ENCODE assay signal across 14 cellular contexts in genomic region chr1:16018308-16018707, GRCh38. TPM values are rescaled to one million over a fixed set of nuclear protein-coding genes. Genes with fewer than 3 reads are reported as not detected.
DNase-seq lines count a peak whose midpoint lies in the region; ATAC-seq and TF ChIP-seq lines count a peak whose summit lies in the region.
"Had no signal": no experiment of that assay in that cellular context is flagged by ENCODE, and none has a peak within 500 bp of the region (broad histone marks: within the 10 kb centered on the region; RNA-seq: fewer than 3 reads in every experiment).

No MANE protein-coding gene starts in this region.

- no peak overlapping the region for H3K9ac ChIP-seq in rectal smooth muscle tissue (ENCODE audit: low read length)

- H3K36me3 ChIP-seq in hepatocyte (replicated peaks; ENCODE audit: insufficient read depth, low read depth) = no peaks in the 10 kb centered on the region
- no peaks in the 10 kb centered on the region for H3K36me3 ChIP-seq in rectal smooth muscle tissue (ENCODE audit: control insufficient read depth, insufficient read depth, low read length)
- no peaks in the 10 kb centered on the region for H3K36me3 ChIP-seq in aorta (ENCODE audit: control insufficient read depth in 1 of 2, insufficient read depth in 2 of 2, low read length in 1 of 2)

- H3K4me2 ChIP-seq in hepatocyte = peak overlapping the region; percentile 63

- POLR2A ChIA-PET in T-cell (lab: Charles Lee) = interaction anchor here in 1 of 2 donors (0.6 kb wide), 1 partner anchor 54 kb away, joined by 3 read pairs; no protein-coding TSS in a partner anchor

- ATAC-seq in Right ventricle myocardium inferior = peak; percentile 3
- ATAC-seq in aorta (ENCODE audit: low FRiP score) = peak; percentile 6
- no peak for ATAC-seq in T-cell (replicated peaks in 1 of 4)
- ATAC-seq in GM18861 (IDR thresholded peaks at IDR 0.05; ENCODE audit: unreplicated experiment) = no peak

- no peak overlapping the region for H3K27ac Mint-ChIP-seq in T-cell
- H3K27ac Mint-ChIP-seq: activated CD4-positive, alpha-beta memory T cell treated with anti-CD3 and anti-CD28 coated beads, Interleukin-2, amount 10 ng/mL, durations not matched to agents 7 days and 5 days; stimulated activated naive CD8-positive, alpha-beta T cell treated with anti-CD3 and anti-CD28 coated beads, Interleukin-15, Interleukin-2, amounts not matched to agents 100 ng/mL and 50 ng/mL, for 24 hours had no signal

- CTCF ChIA-PET in T-cell (lab: Charles Lee) = interaction anchor here in 1 of 2 donors (0.5 kb wide), 1 partner anchor 102 kb away, joined by 7 read pairs; no protein-coding TSS in a partner anchor

- H2AFZ ChIP-seq in hepatocyte = no peak overlapping the region

- H3K27ac ChIP-seq in hepatocyte (peak overlapping the region; percentile 93), rectal smooth muscle tissue (ENCODE audit: low read depth, low read length) (peak overlapping the region; percentile 99), aorta (ENCODE audit: low read depth in 1 of 2, low read length in 2 of 2) (peak overlapping the region; percentile 96 to 99)

- H3K4me1 ChIP-seq in hepatocyte (ENCODE audit: insufficient read depth) = peaks cover 47% of the 10 kb centered on the region
- peaks cover 57% of the 10 kb centered on the region for H3K4me1 ChIP-seq in rectal smooth muscle tissue (ENCODE audit: control insufficient read depth, insufficient read depth, low read length)
- peaks cover 0 to 2% of the 10 kb centered on the region in 2 donors for H3K4me1 ChIP-seq in aorta (ENCODE audit: control insufficient read depth in 1 of 2, insufficient read depth in 2 of 2, low read length in 2 of 2)

- H3K27me3 Mint-ChIP-seq in T-cell = peaks cover 0 to 25% of the 10 kb centered on the region in 2 donors
- H3K27me3 Mint-ChIP-seq: stimulated activated naive CD8-positive, alpha-beta T cell treated with anti-CD3 and anti-CD28 coated beads, Interleukin-15, Interleukin-2, amounts not matched to agents 100 ng/mL and 50 ng/mL, for 24 hours had no signal

- H3K4me3 ChIP-seq in hepatocyte = no peak overlapping the region
- H3K4me3 ChIP-seq in rectal smooth muscle tissue (ENCODE audit: low read length) = peak overlapping the region; percentile 51
- H3K4me3 ChIP-seq in aorta (ENCODE audit: low read length in 2 of 2) = peak overlapping the region in 1 of 2 donors; percentile 1

- TF ChIP-seq CTCF in hepatocyte (IDR thresholded peaks at IDR 0.05; ENCODE audit: poor library complexity) = no peak

- H3K4me3 Mint-ChIP-seq in T-cell = no peak overlapping the region
- H3K4me3 Mint-ChIP-seq: activated CD4-positive, alpha-beta memory T cell treated with anti-CD3 and anti-CD28 coated beads, Interleukin-2, amount 10 ng/mL, durations not matched to agents 7 days and 5 days; naive B cell; stimulated activated naive CD8-positive, alpha-beta T cell treated with anti-CD3 and anti-CD28 coated beads, Interleukin-15, Interleukin-2, amounts not matched to agents 100 ng/mL and 50 ng/mL, for 24 hours had no signal

- H3K9me3 ChIP-seq in hepatocyte (ENCODE audit: low read depth) (no peaks in the 10 kb centered on the region), aorta (ENCODE audit: control insufficient read depth, low read length) (no peaks in the 10 kb centered on the region)

- peak; percentile 47 for DNase-seq in Right ventricle myocardium inferior (ENCODE audit: missing footprints)
- no peak for DNase-seq in cardiac septum (ENCODE audit: low spot score)
- DNase-seq in hepatocyte (ENCODE audit: low spot score) = no peak
- no peak for DNase-seq in aorta
- no peak for DNase-seq in T-cell
- no peak for DNase-seq in NCI-H1436 treated with DMSO at 0.1 percent for 48 hours (lab: John Stamatoyannopoulos, UW)
- DNase-seq: activated CD4-positive, alpha-beta memory T cell treated with anti-CD3 and anti-CD28 coated beads, Interleukin-2, amount 10 ng/mL, durations not matched to agents 7 days and 5 days; DMS153; naive B cell; NCI-H2081 treated with DMSO at 0.1 percent for 48 hours; T-helper 2 cell had no signal

- intact Hi-C loops in Right ventricle myocardium inferior (cut with DNase I) = no loop called here
- intact Hi-C loops in cardiac septum (cut with DNase I) = loop anchor here (5.0 kb wide), 1 partner anchor 129 kb away; no protein-coding TSS in a partner anchor
- intact Hi-C loops in aorta (cut with DNase I) = no loop called here

- H3K27me3 ChIP-seq in hepatocyte = no peaks in the 10 kb centered on the region
- no peaks in the 10 kb centered on the region for H3K27me3 ChIP-seq in rectal smooth muscle tissue (ENCODE audit: control insufficient read depth, insufficient read depth, low read length)
- no peaks in the 10 kb centered on the region for H3K27me3 ChIP-seq in aorta (ENCODE audit: control insufficient read depth in 1 of 2, insufficient read depth in 2 of 2, low read length in 1 of 2)

- no peaks in the 10 kb centered on the region for H3K9me3 Mint-ChIP-seq in T-cell
- H3K9me3 Mint-ChIP-seq: activated CD4-positive, alpha-beta memory T cell treated with anti-CD3 and anti-CD28 coated beads, Interleukin-2, amount 10 ng/mL, durations not matched to agents 7 days and 5 days; naive B cell; stimulated activated naive CD8-positive, alpha-beta T cell treated with anti-CD3 and anti-CD28 coated beads, Interleukin-15, Interleukin-2, amounts not matched to agents 100 ng/mL and 50 ng/mL, for 24 hours had no signal

- no peaks in the 10 kb centered on the region for H3K9me2 ChIP-seq in hepatocyte (replicated peaks; ENCODE audit: insufficient read depth)

- no peaks in the 10 kb centered on the region for H4K20me1 ChIP-seq in hepatocyte (ENCODE audit: insufficient read depth, poor library complexity, severe bottlenecking)

- H3K4me1 Mint-ChIP-seq in T-cell = peaks cover 0 to 1% (median 0%) of the 10 kb centered on the region in 3 donors
- H3K4me1 Mint-ChIP-seq: activated CD4-positive, alpha-beta memory T cell treated with anti-CD3 and anti-CD28 coated beads, Interleukin-2, amount 10 ng/mL, durations not matched to agents 7 days and 5 days had no signal

- no peaks in the 10 kb centered on the region for H3K79me2 ChIP-seq in hepatocyte

- H3K36me3 Mint-ChIP-seq in T-cell = no peaks in the 10 kb centered on the region
- H3K36me3 Mint-ChIP-seq: naive B cell had no signal

- WGBS in hepatocyte (ENCODE audit: low lambda C conversion rate, missing lambda C conversion rate) = 49% methylated on average over 4 of the region's 4 CpGs
- 4 to 9% methylated on average over 4 of the region's 4 CpGs for WGBS in aorta, 2 donors

RNA-seq across cellular contexts. Expression of gene HSPB7, which starts 0.5 kb away (rescaled TPM):
- total RNA-seq in Right ventricle myocardium inferior (4,074 TPM), cardiac septum (3,889 TPM), hepatocyte (12.6 and 17.4 TPM in 2 replicates), aorta (100 to 1,000 TPM; 313 to 802 TPM), T-cell (under 1 TPM in 1 of 5 donors, not detected in 4; 0.19 TPM)
- polyA plus RNA-seq in hepatocyte (59.4 and 66.2 TPM in 2 replicates), aorta (100 to 1,000 TPM; 128 to 338 TPM)
- total RNA-seq: activated CD4-positive, alpha-beta memory T cell treated with anti-CD3 and anti-CD28 coated beads, Interleukin-2, amount 10 ng/mL, durations not matched to agents 7 days and 5 days had no signal

RNA-seq across cellular contexts. Expression of gene CLCNKA, which starts 3.5 kb away (rescaled TPM):
- total RNA-seq in Right ventricle myocardium inferior (0.19 TPM), cardiac septum (1.2 TPM), hepatocyte (1.0 and 1.3 TPM in 2 replicates), aorta (1 to 10 TPM; 1.0 to 1.3 TPM), T-cell (not detected)
- polyA plus RNA-seq in hepatocyte (1.3 and 2.7 TPM in 2 replicates), aorta (1 to 10 TPM in 1 of 2 donors, not detected in 1; 4.5 TPM)

RNA-seq across cellular contexts. Expression of gene SRARP, which starts 14.3 kb away (rescaled TPM):
- 0.41 TPM for total RNA-seq in Right ventricle myocardium inferior
- not detected for total RNA-seq in cardiac septum
- total RNA-seq in hepatocyte = not detected in 2 replicates
- polyA plus RNA-seq in hepatocyte = not detected in 2 replicates
- not detected for total RNA-seq in aorta
- polyA plus RNA-seq in aorta = not detected
- not detected for total RNA-seq in T-cell
- total RNA-seq: activated CD4-positive, alpha-beta memory T cell treated with anti-CD3 and anti-CD28 coated beads, Interleukin-2, amount 10 ng/mL, durations not matched to agents 7 days and 5 days had no signal

RNA-seq across cellular contexts. Expression of gene CLCNKB, which starts 25.3 kb away (rescaled TPM):
- total RNA-seq in Right ventricle myocardium inferior (2.2 TPM), cardiac septum (2.0 TPM), hepatocyte (0.47 and 1.0 TPM in 2 replicates), aorta (under 1 TPM in 1 of 2 donors, not detected in 1; 0.39 TPM), T-cell (not detected)
- polyA plus RNA-seq in hepatocyte (1.4 and 1.8 TPM in 2 replicates), aorta (under 1 TPM; 0.23 to 0.38 TPM)
- total RNA-seq: activated CD4-positive, alpha-beta memory T cell treated with anti-CD3 and anti-CD28 coated beads, Interleukin-2, amount 10 ng/mL, durations not matched to agents 7 days and 5 days had no signal

RNA-seq across cellular contexts. Expression of gene ZBTB17, which starts 42.4 kb away (rescaled TPM):
- total RNA-seq in Right ventricle myocardium inferior = 23.4 TPM
- total RNA-seq in cardiac septum = 24.9 TPM
- 15.3 and 16.8 TPM in 2 replicates for total RNA-seq in hepatocyte
- polyA plus RNA-seq in hepatocyte = 32.3 and 51.1 TPM in 2 replicates
- 10 to 100 TPM; 42.3 to 55.5 TPM for total RNA-seq in aorta
- 100 to 1,000 TPM in 1 of 2 donors, 10 to 100 TPM in 1; 15.0 to 134 TPM for polyA plus RNA-seq in aorta
- total RNA-seq in T-cell = 10 to 100 TPM; 66.6 to 82.6 (median 78.3) TPM

Comparison
In these comparisons a context has a peak if more than half of its experiments do, and no peak if none do; other contexts are left out.
1. ATAC-seq: peak in Right ventricle myocardium inferior (single experiment) and aorta (single experiment); none in T-cell (0 of 4) and GM18861 (single experiment).
2. RNA of gene HSPB7, which starts 0.5 kb away (total RNA-seq): 4,074 TPM in Right ventricle myocardium inferior (single experiment), 3,889 TPM in cardiac septum (single experiment) and 313 to 802 TPM in aorta; 12.6 to 17.4 TPM in hepatocyte and 0.19 TPM in T-cell; every median in the first group is over 10 times any median in the second.
3. Peak in every context shown above with its lines, with median percentiles within 50 percentile points of each other: H3K27ac ChIP-seq.